In the genomic region with DNA sequence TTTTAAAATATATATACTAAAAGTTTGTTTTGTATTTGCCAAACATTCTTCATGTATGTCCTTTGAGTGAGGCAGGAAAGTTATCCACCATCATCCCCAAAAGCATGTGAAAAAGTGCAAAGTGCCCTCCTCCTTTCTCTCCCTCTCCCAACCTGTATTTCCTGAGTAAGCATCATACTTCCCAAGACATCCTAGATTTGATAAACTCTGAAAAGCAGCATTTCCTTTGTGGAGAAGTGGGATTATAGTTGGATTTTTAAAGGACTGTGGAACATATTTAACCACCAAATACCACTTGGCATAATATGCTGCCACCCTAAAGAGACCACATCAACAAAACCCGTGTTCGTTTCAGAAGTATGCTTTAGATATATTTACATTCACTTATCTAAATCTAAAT, we compare ENCODE assay signal across 13 cellular contexts. TPM values are rescaled to one million over a fixed set of nuclear protein-coding genes. Genes with fewer than 3 reads are reported as not detected.
DNase-seq lines count a peak whose midpoint lies in the region; ATAC-seq and TF ChIP-seq lines count a peak whose summit lies in the region.
"Had no signal": no experiment of that assay in that cellular context is flagged by ENCODE, and none has a peak within 500 bp of the region (broad histone marks: within the 10 kb centered on the region; RNA-seq: fewer than 3 reads in every experiment).

No MANE protein-coding gene starts in this region.

- no CpG with 5 or more reads among the region's 2 CpGs for WGBS in trophoblast cell (ENCODE audit: extremely low coverage, insufficient coverage, insufficient read length)

- H2AK5ac ChIP-seq in trophoblast cell (ENCODE audit: low read length): no peak overlapping the region

- H3K4me3 Mint-ChIP-seq in activated CD4-positive, alpha-beta T cell treated with anti-CD3 and anti-CD28 coated beads for 36 hours: no peak overlapping the region
- H3K4me3 Mint-ChIP-seq: central memory CD8-positive, alpha-beta T cell had no signal

- peaks cover 41% of the 10 kb centered on the region for H3K4me1 Mint-ChIP-seq in activated CD4-positive, alpha-beta T cell treated with anti-CD3 and anti-CD28 coated beads for 36 hours

- H4K91ac ChIP-seq in trophoblast cell (ENCODE audit: low read depth, low read length): no peak overlapping the region

- peaks cover 0 to 25% (median 2%) of the 10 kb centered on the region in 3 donors for H3K36me3 ChIP-seq in Peyer's patch
- H3K36me3 ChIP-seq in trophoblast cell (ENCODE audit: control insufficient read depth in 1 of 2, insufficient read depth in 2 of 2, low read length in 2 of 2): peaks cover 6 to 18% of the 10 kb centered on the region in 2 experiments

- H2BK12ac ChIP-seq in trophoblast cell (ENCODE audit: low read length): no peak overlapping the region

- ATAC-seq in activated CD4-positive, alpha-beta T cell treated with anti-CD3 and anti-CD28 coated beads for 36 hours: no peak
- ATAC-seq: stimulated activated naive B cell treated with anti-CD40 and anti-IgM and Interleukin-4, amounts not matched to agents 10 μg/mL and 1 μg/mL and 100 μg/mL, for 72 hours had no signal

- H3K27ac Mint-ChIP-seq in activated CD4-positive, alpha-beta T cell treated with anti-CD3 and anti-CD28 coated beads for 36 hours: no peak overlapping the region

- H4K12ac ChIP-seq in trophoblast cell (ENCODE audit: low read depth, low read length): no peak overlapping the region

- no peak overlapping the region for H3K18ac ChIP-seq in trophoblast cell (ENCODE audit: low read length)

- no peaks in the 10 kb centered on the region for H3K27me3 ChIP-seq in AG04450 (ENCODE audit: control insufficient read depth, insufficient read depth, low read length)
- H3K27me3 ChIP-seq in Peyer's patch: no peaks in the 10 kb centered on the region
- no peaks in the 10 kb centered on the region for H3K27me3 ChIP-seq in trophoblast cell (ENCODE audit: insufficient read depth, low read length)

- CTCF ChIA-PET in AG04450 (lab: Charles Lee): interaction anchor here (3.2 to 11.1 kb wide), 2 partner anchors 174 to 181 kb away, joined by 11 to 309 read pairs; no protein-coding TSS in a partner anchor
- CTCF ChIA-PET in activated CD4-positive, alpha-beta T cell treated with anti-CD3 and anti-CD28 coated beads for 36 hours (lab: Charles Lee): no interaction called here

- POLR2A ChIA-PET in AG04450 (lab: Yijun Ruan, JAX): no interaction called here
- POLR2A ChIA-PET in activated CD4-positive, alpha-beta T cell treated with anti-CD3 and anti-CD28 coated beads for 36 hours (lab: Charles Lee): no interaction called here

- DNase-seq in AG04450 (ENCODE audit: low read depth, low spot score) (no peak), Peyer's patch (no peak), fibroblast of pulmonary artery (ENCODE audit: low read depth) (no peak), trophoblast cell (peak in 1 of 2 donors; percentile 33), GDM1 (lab: John Stamatoyannopoulos, UW) (no peak), EL (no peak), NOMO-1 treated with dmso at 0.1 percent for 144 hours (lab: John Stamatoyannopoulos, UW; ENCODE audit: unreplicated experiment) (no peak)
- DNase-seq in activated CD4-positive, alpha-beta T cell treated with anti-CD3 and anti-CD28 coated beads for 36 hours: no peak
- DNase-seq: NCI-H187 treated with DMSO at 0.1 percent for 48 hours; stimulated activated naive B cell treated with anti-CD40 and anti-IgM and Interleukin-4, amounts not matched to agents 10 μg/mL and 1 μg/mL and 100 μg/mL, for 72 hours had no signal

- H3K36me3 Mint-ChIP-seq in activated CD4-positive, alpha-beta T cell treated with anti-CD3 and anti-CD28 coated beads for 36 hours (ENCODE audit: low read depth): peaks cover 13% of the 10 kb centered on the region

- H2BK5ac ChIP-seq in trophoblast cell (ENCODE audit: low read depth, low read length, poor library complexity): no peak overlapping the region

- intact Hi-C loops in activated CD4-positive, alpha-beta T cell treated with anti-CD3 and anti-CD28 coated beads for 36 hours (cut with DNase I, micrococcal nuclease): loop anchor here (5.0 to 10.0 kb wide), 4 partner anchors 103 to 606 kb away; a partner anchor contains a TSS

- peaks cover 10% of the 10 kb centered on the region for H3K79me2 ChIP-seq in trophoblast cell (ENCODE audit: control insufficient read depth, insufficient read depth, low read length, poor library complexity)

- H3K79me1 ChIP-seq in trophoblast cell (ENCODE audit: low read length): peaks cover 5% of the 10 kb centered on the region

- no peak for TF ChIP-seq POLR2A in Peyer's patch (IDR thresholded peaks at IDR 0.05)

- no peak overlapping the region for H2BK120ac ChIP-seq in trophoblast cell (ENCODE audit: insufficient read depth, low read length, poor library complexity)

- H3K9me3 Mint-ChIP-seq in activated CD4-positive, alpha-beta T cell treated with anti-CD3 and anti-CD28 coated beads for 36 hours (ENCODE audit: low read depth): no peaks in the 10 kb centered on the region
- H3K9me3 Mint-ChIP-seq: CD14-positive monocyte; central memory CD8-positive, alpha-beta T cell; stimulated activated naive B cell treated with anti-CD40 and anti-IgM and Interleukin-4, amounts not matched to agents 10 μg/mL and 1 μg/mL and 100 μg/mL, for 72 hours had no signal

- TF ChIP-seq CTCF in AG04450 (IDR thresholded peaks at IDR 0.05; ENCODE audit: low read depth, low read length) (no peak), Peyer's patch (IDR thresholded peaks at IDR 0.05) (no peak), fibroblast of pulmonary artery (IDR thresholded peaks at IDR 0.05; ENCODE audit: low read length, missing control alignments) (no peak)

- H3K4ac ChIP-seq in trophoblast cell (ENCODE audit: low read depth, low read length): peak overlapping the region; percentile 64

- H3K4me1 ChIP-seq in Peyer's patch: no peaks in the 10 kb centered on the region
- H3K4me1 ChIP-seq in trophoblast cell (ENCODE audit: control insufficient read depth in 1 of 2, insufficient read depth in 2 of 2, low read length in 2 of 2): no peaks in the 10 kb centered on the region

- no peak overlapping the region for H3K23ac ChIP-seq in trophoblast cell (ENCODE audit: low read length)

- H4K8ac ChIP-seq in trophoblast cell (ENCODE audit: low read depth, low read length): no peak overlapping the region

- no peak overlapping the region for H3K27ac ChIP-seq in AG04450 (ENCODE audit: low read depth, low read length)
- peak overlapping the region in 3 of 4 donors; percentile 28 to 85 (median 79) for H3K27ac ChIP-seq in Peyer's patch
- peak overlapping the region; percentile 39 for H3K27ac ChIP-seq in trophoblast cell (ENCODE audit: low read depth, low read length)

- H3K9ac ChIP-seq in trophoblast cell (ENCODE audit: low read length): no peak overlapping the region

- no peak overlapping the region for H2AFZ ChIP-seq in trophoblast cell (ENCODE audit: insufficient read depth, low read length, poor library complexity)

- H3K4me3 ChIP-seq in AG04450 (ENCODE audit: low read depth, low read length): peak overlapping the region; percentile 53
- peak overlapping the region in 3 of 4 donors; percentile 6 to 67 (median 65) for H3K4me3 ChIP-seq in Peyer's patch
- H3K4me3 ChIP-seq in fibroblast of pulmonary artery (replicated peaks; ENCODE audit: low read depth, low read length): peak overlapping the region; percentile 39
- no peak overlapping the region for H3K4me3 ChIP-seq in trophoblast cell (ENCODE audit: low read depth, low read length)

- H3K4me2 ChIP-seq in trophoblast cell (ENCODE audit: low read length): peak overlapping the region; percentile 83

- H3K9me3 ChIP-seq in AG04450 (ENCODE audit: control insufficient read depth, insufficient read depth, low read length) (no peaks in the 10 kb centered on the region), Peyer's patch (no peaks in the 10 kb centered on the region), trophoblast cell (ENCODE audit: insufficient read depth, low read depth, low read length) (no peaks in the 10 kb centered on the region)

- H3K14ac ChIP-seq in trophoblast cell (ENCODE audit: low read length): no peak overlapping the region

- no peaks in the 10 kb centered on the region for H3K27me3 Mint-ChIP-seq in activated CD4-positive, alpha-beta T cell treated with anti-CD3 and anti-CD28 coated beads for 36 hours
- H3K27me3 Mint-ChIP-seq: central memory CD8-positive, alpha-beta T cell; stimulated activated naive B cell treated with anti-CD40 and anti-IgM and Interleukin-4, amounts not matched to agents 10 μg/mL and 1 μg/mL and 100 μg/mL, for 72 hours had no signal

RNA-seq across cellular contexts. Expression of a gene that starts 36.9 kb away (rescaled TPM):
- polyA plus RNA-seq in AG04450 (2011; rRNA removed): 39.1 and 46.8 TPM in 2 replicates
- polyA minus RNA-seq in AG04450 (2011; rRNA and poly(A)+ RNA removed): 95.1 and 112 TPM in 2 replicates
- total RNA-seq in Peyer's patch: 100 to 1,000 TPM in 2 of 4 donors, 10 to 100 TPM in 2; 85.0 to 155 (median 122) TPM
- polyA plus RNA-seq in trophoblast cell (2013): 234 and 252 TPM in 2 replicates
- 10 to 100 TPM; 27.8 to 34.8 TPM for total RNA-seq in activated CD4-positive, alpha-beta T cell treated with anti-CD3 and anti-CD28 coated beads for 36 hours

RNA-seq across cellular contexts. Expression of a gene that starts 44.6 kb away (rescaled TPM):
- not detected in 2 replicates for polyA plus RNA-seq in AG04450 (2011; rRNA removed)
- polyA minus RNA-seq in AG04450 (2011; rRNA and poly(A)+ RNA removed): not detected in 2 replicates
- total RNA-seq in Peyer's patch: 10 to 100 TPM in 3 of 4 donors, 1 to 10 TPM in 1; 3.3 to 95.4 (median 74.2) TPM
- polyA plus RNA-seq in trophoblast cell (2013): 0.67 and 0.74 TPM in 2 replicates
- not detected for total RNA-seq in activated CD4-positive, alpha-beta T cell treated with anti-CD3 and anti-CD28 coated beads for 36 hours
- polyA plus RNA-seq: CD14-positive monocyte had no signal

RNA-seq across cellular contexts. Expression of a gene that starts 50.1 kb away (rescaled TPM):
- polyA plus RNA-seq in AG04450 (2011; rRNA removed): not detected in 2 replicates
- polyA minus RNA-seq in AG04450 (2011; rRNA and poly(A)+ RNA removed): not detected in 2 replicates
- total RNA-seq in Peyer's patch: not detected
- 0.07 and 0.14 TPM in 2 replicates for polyA plus RNA-seq in trophoblast cell (2013)
- not detected for total RNA-seq in activated CD4-positive, alpha-beta T cell treated with anti-CD3 and anti-CD28 coated beads for 36 hours
- total RNA-seq: RPMI7951 had no signal
- polyA plus RNA-seq: CD14-positive monocyte had no signal

Comparison
In these comparisons a context has a peak if more than half of its experiments do, and no peak if none do; other contexts are left out.
1. RNA of a gene that starts 44.6 kb away (total RNA-seq): 3.3 to 95.4 TPM in Peyer's patch; not detected in activated CD4-positive, alpha-beta T cell treated with anti-CD3 and anti-CD28 coated beads for 36 hours; every median in the first group is over 4 times any median in the second.